18 cellular contexts compared by ENCODE assay signal in genomic region chr16:83859265-83859664, GRCh38.
"Had no signal": no experiment of that assay in that cellular context is flagged by ENCODE, and none has a peak within 500 bp of the region (broad histone marks: within the 10 kb centered on the region; RNA-seq: fewer than 3 reads in every experiment).

No MANE protein-coding gene starts in this region.

- H3K36me3 ChIP-seq: SJSA1 had no signal

- H3K27ac ChIP-seq: SJSA1, SK-N-MC had no signal

- H3K9me3 ChIP-seq: SJSA1 had no signal

- DNase-seq: MV-4-11, NCI-H1048, NCI-H1105 treated with DMSO at 0.1 percent for 48 hours, NCI-H1417 treated with DMSO at 0.1 percent for 48 hours, NCI-H146, NCI-H1694 treated with DMSO at 0.1 percent for 48 hours, NCI-H1930, NCI-H2081, NCI-H2107, NCI-H2227 treated with DMSO at 0.1 percent for 48 hours, NCI-H526 treated with DMSO at 0.1 percent for 48 hours, NCI-H748 treated with DMSO at 0.1 percent for 48 hours, Right ventricle myocardium superior, RPMI8226, SIG-M5 had no signal

- FAIRE-seq: RCC 7860 had no signal

- H3K4me1 ChIP-seq: SJSA1 had no signal

- H3K4me3 ChIP-seq: SJSA1, SK-N-MC had no signal
